ENCODE assay signal across 9 cellular contexts in the genomic region with DNA sequence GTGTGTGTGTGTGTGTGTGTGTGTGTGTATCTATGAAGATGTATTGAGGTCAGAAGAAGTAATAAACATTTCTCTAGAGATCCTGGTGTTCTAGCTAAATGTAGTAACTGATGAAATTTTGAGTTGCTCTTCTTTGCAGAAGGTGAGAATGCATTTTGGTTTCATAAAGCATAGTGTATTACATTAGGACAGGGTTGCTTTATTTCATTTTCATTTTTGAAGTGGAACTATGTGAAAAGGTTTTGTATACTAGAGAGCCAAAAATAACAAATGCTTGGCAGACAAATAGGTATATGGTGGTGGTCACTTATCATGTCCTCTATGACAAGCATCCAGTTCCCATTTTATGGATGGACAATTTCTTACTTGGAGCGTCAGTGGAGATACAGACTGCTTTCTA.
DNase-seq lines count a peak whose midpoint lies in the region; ATAC-seq and TF ChIP-seq lines count a peak whose summit lies in the region.
"Had no signal": no experiment of that assay in that cellular context is flagged by ENCODE, and none has a peak within 500 bp of the region (broad histone marks: within the 10 kb centered on the region; RNA-seq: fewer than 3 reads in every experiment).

No MANE protein-coding gene starts in this region.

- TF ChIP-seq CTCF in lower leg skin (IDR thresholded peaks at IDR 0.05): no peak

- intact Hi-C loops in lower leg skin (cut with DNase I; ENCODE audit: low total_unique reads): no loop called here

- H3K36me3 Mint-ChIP-seq in memory B cell: peaks cover 7% of the 10 kb centered on the region

- H3K27ac Mint-ChIP-seq in memory B cell: peak overlapping the region; percentile 93

- 93 to 100% methylated on average over 1 of the region's 1 CpG for WGBS in lower leg skin, 2 donors

- H3K27me3 Mint-ChIP-seq in memory B cell: no peaks in the 10 kb centered on the region

- no peak for TF ChIP-seq POLR2A in lower leg skin (IDR thresholded peaks at IDR 0.05)

- H3K4me1 Mint-ChIP-seq in memory B cell: peaks cover 15% of the 10 kb centered on the region

- H3K4me3 Mint-ChIP-seq in memory B cell: peak overlapping the region; percentile 71

- DNase-seq in memory B cell (ENCODE audit: low spot score in 2 of 2) (no peak), NCI-H524 (lab: John Stamatoyannopoulos, UW) (no peak), anterior cingulate cortex (lab: John Stamatoyannopoulos, UW) (no peak), lower leg skin (ENCODE audit: low spot score in 2 of 2) (no peak), NCI-H748 treated with DMSO at 0.1 percent for 48 hours (lab: John Stamatoyannopoulos, UW) (no peak)
- DNase-seq: T-helper 9 cell had no signal

- peaks cover 3% of the 10 kb centered on the region for H3K9me3 Mint-ChIP-seq in memory B cell

- H3K4me3 ChIP-seq in lower leg skin (ENCODE audit: low read depth, poor library complexity, severe bottlenecking): no peak overlapping the region

- peak; percentile 86 for ATAC-seq in GM18907 (IDR thresholded peaks at IDR 0.05; ENCODE audit: unreplicated experiment)
- peak; percentile 96 for ATAC-seq in GM21786 (IDR thresholded peaks at IDR 0.05; ENCODE audit: unreplicated experiment)
- peak; percentile 91 for ATAC-seq in HG03521 (IDR thresholded peaks at IDR 0.05; ENCODE audit: unreplicated experiment)
- ATAC-seq in memory B cell (ENCODE audit: low read depth): peak; percentile 77
